In the genomic region with DNA sequence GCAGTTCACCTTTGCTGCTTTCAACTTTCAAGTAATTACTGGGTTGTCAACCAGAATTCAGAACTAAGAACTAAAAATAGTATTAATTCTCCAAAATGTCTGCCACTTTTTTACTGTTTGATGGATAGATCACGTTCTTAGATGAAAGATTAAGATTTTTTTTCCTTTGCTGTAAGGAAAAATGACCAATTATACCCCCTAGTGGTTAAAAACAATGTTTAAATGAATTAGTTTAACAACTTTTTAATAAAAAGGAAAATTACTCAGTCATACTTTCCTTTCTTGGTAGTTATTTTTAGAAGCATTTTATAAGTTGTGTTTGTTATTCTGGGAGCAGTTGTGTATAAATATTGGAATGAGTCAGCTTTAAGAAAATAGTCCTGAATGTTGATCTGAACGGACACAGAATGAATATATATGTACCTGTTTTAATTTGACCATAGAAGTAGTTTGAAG, we compare ENCODE assay signal across 8 cellular contexts. TPM values are rescaled to one million over a fixed set of nuclear protein-coding genes. Genes with fewer than 3 reads are reported as not detected.
DNase-seq lines count a peak whose midpoint lies in the region; ATAC-seq and TF ChIP-seq lines count a peak whose summit lies in the region.

No MANE protein-coding gene starts in this region.

- in situ Hi-C loops in mammary epithelial cell (cut with MboI; ENCODE audit: low sequenced_read_pairs in 2 of 2) = no loop called here

- no peak overlapping the region for H3K27ac Mint-ChIP-seq in CD8-positive, alpha-beta T cell
- H3K27ac Mint-ChIP-seq in nephron progenitor cell = no peak overlapping the region

- peaks cover 36% of the 10 kb centered on the region for H3K4me1 ChIP-seq in CD8-positive, alpha-beta T cell (ENCODE audit: insufficient read depth, low read length)
- peaks cover 13% of the 10 kb centered on the region for H3K4me1 ChIP-seq in mammary epithelial cell (ENCODE audit: insufficient read depth, low read length)

- H3K79me2 ChIP-seq in mammary epithelial cell (ENCODE audit: insufficient read depth, low read length) = peaks cover 96% of the 10 kb centered on the region

- H3K4me3 Mint-ChIP-seq in CD8-positive, alpha-beta T cell = no peak overlapping the region
- H3K4me3 Mint-ChIP-seq in nephron progenitor cell = no peak overlapping the region

- no peak overlapping the region for H3K27ac ChIP-seq in CD8-positive, alpha-beta T cell (ENCODE audit: low read depth, low read length)
- peak overlapping the region; percentile 52 for H3K27ac ChIP-seq in mammary epithelial cell (ENCODE audit: insufficient read depth, low read depth, low read length)

- BruUV-seq in mammary epithelial cell (replicated peaks; lab: Mats Ljungman, UMichigan) = no TSS peak

- peak overlapping the region; percentile 20 for H3K9ac ChIP-seq in mammary epithelial cell (ENCODE audit: insufficient read depth, low read length)

- POLR2A ChIA-PET in CD8-positive, alpha-beta T cell (lab: Charles Lee) = no interaction called here

- H4K20me1 ChIP-seq in mammary epithelial cell (ENCODE audit: insufficient read depth, low read length) = no peaks in the 10 kb centered on the region

- peaks cover 7% of the 10 kb centered on the region for H3K36me3 ChIP-seq in CD8-positive, alpha-beta T cell (ENCODE audit: insufficient read depth, low read length)
- peaks cover 2% of the 10 kb centered on the region for H3K36me3 ChIP-seq in mammary epithelial cell (ENCODE audit: insufficient read depth, low read length)

- dilution Hi-C loops in mammary epithelial cell (cut with HindIII; ENCODE audit: low sequenced_read_pairs) = no loop called here

- H3K9me3 ChIP-seq in CD8-positive, alpha-beta T cell (ENCODE audit: low read length) = no peaks in the 10 kb centered on the region
- H3K9me3 ChIP-seq in mammary epithelial cell (replicated peaks; ENCODE audit: insufficient read depth, low read length) = peaks cover 8% of the 10 kb centered on the region

- H2AFZ ChIP-seq in mammary epithelial cell (ENCODE audit: low read depth, low read length) = no peak overlapping the region

- no peaks in the 10 kb centered on the region for H3K9me3 Mint-ChIP-seq in CD8-positive, alpha-beta T cell
- H3K9me3 Mint-ChIP-seq in nephron progenitor cell = peaks cover 45% of the 10 kb centered on the region

- no peak for DNase-seq in CD8-positive, alpha-beta T cell
- peak; percentile 12 for DNase-seq in LoVo (ENCODE audit: low spot score)
- no peak for DNase-seq in mammary epithelial cell
- DNase-seq in nephron progenitor cell = no peak
- no peak for DNase-seq in NCI-H82 treated with DMSO at 0.1 percent for 48 hours (lab: John Stamatoyannopoulos, UW; ENCODE audit: unreplicated experiment)
- DNase-seq in kidney tubule cell (ENCODE audit: low spot score) = no peak
- DNase-seq in lower leg skin (ENCODE audit: low spot score in 2 of 2) = no peak

- intact Hi-C loops in CD8-positive, alpha-beta T cell (cut with DNase I, micrococcal nuclease) = loop anchor here (1.0 to 10.0 kb wide), 5 partner anchors 64 to 1531 kb away; no protein-coding TSS in a partner anchor
- intact Hi-C loops in mammary epithelial cell (cut with micrococcal nuclease) = no loop called here
- intact Hi-C loops in lower leg skin (cut with DNase I; ENCODE audit: low total_unique reads) = no loop called here

- H3K36me3 Mint-ChIP-seq in CD8-positive, alpha-beta T cell = peaks cover 50% of the 10 kb centered on the region
- peaks cover 59% of the 10 kb centered on the region for H3K36me3 Mint-ChIP-seq in nephron progenitor cell (ENCODE audit: low read depth)

- no peaks in the 10 kb centered on the region for H3K27me3 ChIP-seq in CD8-positive, alpha-beta T cell (ENCODE audit: insufficient read depth, low read length)
- H3K27me3 ChIP-seq in mammary epithelial cell (ENCODE audit: insufficient read depth, low read length) = no peaks in the 10 kb centered on the region

- peak overlapping the region; percentile 37 for H3K4me2 ChIP-seq in mammary epithelial cell (ENCODE audit: insufficient read depth, low read depth, low read length)

- WGBS in mammary epithelial cell (ENCODE audit: low coverage, missing lambda C conversion rate) = 59% methylated on average over 2 of the region's 2 CpGs
- WGBS in lower leg skin, 2 donors = 21 to 24% methylated on average over 2 of the region's 2 CpGs

- no peak for ATAC-seq in CD8-positive, alpha-beta T cell
- no peak for ATAC-seq in HG02759 (IDR thresholded peaks at IDR 0.05; ENCODE audit: unreplicated experiment)

- H3K27me3 Mint-ChIP-seq in CD8-positive, alpha-beta T cell (ENCODE audit: low read depth) = no peaks in the 10 kb centered on the region
- peaks cover 4% of the 10 kb centered on the region for H3K27me3 Mint-ChIP-seq in nephron progenitor cell (ENCODE audit: low read depth, poor library complexity)

- CTCF ChIA-PET in CD8-positive, alpha-beta T cell (lab: Charles Lee) = interaction anchor here (0.5 to 7.4 kb wide), 16 partner anchors 9 to 1009 kb away, joined by 3 to 69 read pairs (median 4); no protein-coding TSS in a partner anchor
- CTCF ChIA-PET in mammary epithelial cell (lab: Charles Lee; ENCODE audit: low non-redundant PET) = interaction anchor here (0.6 kb wide), 1 partner anchor 402 kb away, joined by 4 read pairs; no protein-coding TSS in a partner anchor

- no peak overlapping the region for H3K4me3 ChIP-seq in CD8-positive, alpha-beta T cell (ENCODE audit: low read depth, low read length)
- H3K4me3 ChIP-seq in mammary epithelial cell (replicated peaks in 1 of 3; ENCODE audit: insufficient read depth in 1 of 3, low read depth in 2 of 3, low read length in 3 of 3) (no peak overlapping the region), lower leg skin (ENCODE audit: low read depth, poor library complexity, severe bottlenecking) (no peak overlapping the region)

- peak; percentile 81 for TF ChIP-seq CTCF in CD8-positive, alpha-beta T cell (IDR thresholded peaks at IDR 0.05)
- TF ChIP-seq CTCF in mammary epithelial cell (conservative IDR thresholded peaks at IDR 0.05 in 1 of 2, IDR thresholded peaks at IDR 0.05 in 1 of 2; ENCODE audit: extremely low read depth in 1 of 2, insufficient read depth in 1 of 2, low read depth in 1 of 2, low read length in 2 of 2) = peak; percentile 31 to 39
- peak; percentile 16 for TF ChIP-seq CTCF in nephron progenitor cell (IDR thresholded peaks at IDR 0.05)
- TF ChIP-seq CTCF in lower leg skin (IDR thresholded peaks at IDR 0.05) = no peak

- TF ChIP-seq POLR2A in lower leg skin (IDR thresholded peaks at IDR 0.05) = no peak

- peaks cover 79% of the 10 kb centered on the region for H3K4me1 Mint-ChIP-seq in CD8-positive, alpha-beta T cell (ENCODE audit: low read depth)
- peaks cover 32% of the 10 kb centered on the region for H3K4me1 Mint-ChIP-seq in nephron progenitor cell

RNA-seq across cellular contexts. Expression of a gene that starts 4.6 kb away (rescaled TPM):
- 10 to 100 TPM; 42.7 to 47.5 TPM for total RNA-seq in CD8-positive, alpha-beta T cell
- total RNA-seq in mammary epithelial cell (100 to 1,000 TPM in 1 of 2 donors, 10 to 100 TPM in 1; 87.8 to 143 TPM), lower leg skin (100 to 1,000 TPM in 2 of 4 donors, 10 to 100 TPM in 2; 66.5 to 111 (median 88.0) TPM)
- polyA plus RNA-seq in mammary epithelial cell = 74.9 TPM
- polyA minus RNA-seq in mammary epithelial cell = 80.6 TPM

Comparison
In these comparisons a context has a peak if more than half of its experiments do, and no peak if none do; other contexts are left out.
1. CTCF ChIP-seq: peak in CD8-positive, alpha-beta T cell (single experiment), mammary epithelial cell (2 of 2) and nephron progenitor cell (single experiment); none in lower leg skin (0 of 3).
2. intact Hi-C loops: an anchor here in CD8-positive, alpha-beta T cell (1.0 to 10.0 kb wide); none called in mammary epithelial cell and lower leg skin.